Comparison of ENCODE assay signal across 2 cellular contexts in the genomic region with DNA sequence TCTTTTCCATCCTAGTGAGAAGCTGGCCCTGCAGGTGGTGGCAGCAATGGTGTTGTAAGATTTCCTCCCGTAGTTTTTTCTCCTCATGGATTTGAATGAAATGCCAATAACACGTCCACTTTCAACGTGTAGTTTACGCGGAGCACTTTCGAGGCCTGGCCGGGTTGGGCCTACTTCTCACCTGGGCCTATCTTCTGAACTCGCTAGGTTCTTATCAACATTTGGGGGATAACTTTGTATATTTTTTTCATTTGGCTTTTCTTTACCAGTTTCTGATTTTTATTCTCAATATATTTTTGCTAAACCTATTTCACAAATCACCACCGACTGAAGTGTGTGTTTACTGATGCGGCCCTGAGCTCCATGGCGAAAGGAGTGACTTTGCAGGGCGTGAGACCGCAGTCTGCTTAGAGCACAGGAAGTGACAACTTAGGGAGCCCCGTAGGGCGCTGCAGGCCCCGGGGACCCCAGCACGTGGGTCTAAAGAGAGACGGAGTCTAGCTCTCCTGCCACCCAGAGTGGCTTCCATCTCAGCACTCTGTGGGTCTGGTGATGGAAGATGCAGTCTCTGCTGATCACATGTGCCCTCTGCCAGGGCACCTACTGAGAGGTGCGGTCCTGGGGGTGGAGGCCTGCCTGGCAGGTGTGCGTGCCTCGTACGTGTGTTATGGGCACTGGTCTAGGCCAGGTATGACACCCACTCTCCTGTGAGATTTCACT.
TF ChIP-seq lines count a peak whose summit lies in the region.

No MANE protein-coding gene starts in this region.

TF ChIP-seq in GM23338, 12 proteins besides CTCF, POLR2A, EP300 and RAD21:
- no peak for TF ChIP-seq JUNB (IDR thresholded peaks at IDR 0.05; ENCODE audit: unreplicated experiment)
- TF ChIP-seq, protein P1, sequence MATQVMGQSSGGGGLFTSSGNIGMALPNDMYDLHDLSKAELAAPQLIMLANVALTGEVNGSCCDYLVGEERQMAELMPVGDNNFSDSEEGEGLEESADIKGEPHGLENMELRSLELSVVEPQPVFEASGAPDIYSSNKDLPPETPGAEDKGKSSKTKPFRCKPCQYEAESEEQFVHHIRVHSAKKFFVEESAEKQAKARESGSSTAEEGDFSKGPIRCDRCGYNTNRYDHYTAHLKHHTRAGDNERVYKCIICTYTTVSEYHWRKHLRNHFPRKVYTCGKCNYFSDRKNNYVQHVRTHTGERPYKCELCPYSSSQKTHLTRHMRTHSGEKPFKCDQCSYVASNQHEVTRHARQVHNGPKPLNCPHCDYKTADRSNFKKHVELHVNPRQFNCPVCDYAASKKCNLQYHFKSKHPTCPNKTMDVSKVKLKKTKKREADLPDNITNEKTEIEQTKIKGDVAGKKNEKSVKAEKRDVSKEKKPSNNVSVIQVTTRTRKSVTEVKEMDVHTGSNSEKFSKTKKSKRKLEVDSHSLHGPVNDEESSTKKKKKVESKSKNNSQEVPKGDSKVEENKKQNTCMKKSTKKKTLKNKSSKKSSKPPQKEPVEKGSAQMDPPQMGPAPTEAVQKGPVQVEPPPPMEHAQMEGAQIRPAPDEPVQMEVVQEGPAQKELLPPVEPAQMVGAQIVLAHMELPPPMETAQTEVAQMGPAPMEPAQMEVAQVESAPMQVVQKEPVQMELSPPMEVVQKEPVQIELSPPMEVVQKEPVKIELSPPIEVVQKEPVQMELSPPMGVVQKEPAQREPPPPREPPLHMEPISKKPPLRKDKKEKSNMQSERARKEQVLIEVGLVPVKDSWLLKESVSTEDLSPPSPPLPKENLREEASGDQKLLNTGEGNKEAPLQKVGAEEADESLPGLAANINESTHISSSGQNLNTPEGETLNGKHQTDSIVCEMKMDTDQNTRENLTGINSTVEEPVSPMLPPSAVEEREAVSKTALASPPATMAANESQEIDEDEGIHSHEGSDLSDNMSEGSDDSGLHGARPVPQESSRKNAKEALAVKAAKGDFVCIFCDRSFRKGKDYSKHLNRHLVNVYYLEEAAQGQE (IDR thresholded peaks at IDR 0.05; ENCODE audit: unreplicated experiment), result no peak
- TF ChIP-seq EZH2phosphoT487 (IDR thresholded peaks at IDR 0.05; ENCODE audit: unreplicated experiment), result no peak
- TF ChIP-seq ZNF331 (CRISPR knock-in tag; IDR thresholded peaks at IDR 0.05; ENCODE audit: low read depth), result no peak
- no peak for TF ChIP-seq CREB1 (CRISPR knock-in tag; IDR thresholded peaks at IDR 0.05; ENCODE audit: low read depth)
- TF ChIP-seq POLR2AphosphoS5 (IDR thresholded peaks at IDR 0.05; ENCODE audit: low read depth), result no peak
- no peak for TF ChIP-seq EZH2 (IDR thresholded peaks at IDR 0.05; ENCODE audit: low read depth, unreplicated experiment)
- TF ChIP-seq, protein P2, sequence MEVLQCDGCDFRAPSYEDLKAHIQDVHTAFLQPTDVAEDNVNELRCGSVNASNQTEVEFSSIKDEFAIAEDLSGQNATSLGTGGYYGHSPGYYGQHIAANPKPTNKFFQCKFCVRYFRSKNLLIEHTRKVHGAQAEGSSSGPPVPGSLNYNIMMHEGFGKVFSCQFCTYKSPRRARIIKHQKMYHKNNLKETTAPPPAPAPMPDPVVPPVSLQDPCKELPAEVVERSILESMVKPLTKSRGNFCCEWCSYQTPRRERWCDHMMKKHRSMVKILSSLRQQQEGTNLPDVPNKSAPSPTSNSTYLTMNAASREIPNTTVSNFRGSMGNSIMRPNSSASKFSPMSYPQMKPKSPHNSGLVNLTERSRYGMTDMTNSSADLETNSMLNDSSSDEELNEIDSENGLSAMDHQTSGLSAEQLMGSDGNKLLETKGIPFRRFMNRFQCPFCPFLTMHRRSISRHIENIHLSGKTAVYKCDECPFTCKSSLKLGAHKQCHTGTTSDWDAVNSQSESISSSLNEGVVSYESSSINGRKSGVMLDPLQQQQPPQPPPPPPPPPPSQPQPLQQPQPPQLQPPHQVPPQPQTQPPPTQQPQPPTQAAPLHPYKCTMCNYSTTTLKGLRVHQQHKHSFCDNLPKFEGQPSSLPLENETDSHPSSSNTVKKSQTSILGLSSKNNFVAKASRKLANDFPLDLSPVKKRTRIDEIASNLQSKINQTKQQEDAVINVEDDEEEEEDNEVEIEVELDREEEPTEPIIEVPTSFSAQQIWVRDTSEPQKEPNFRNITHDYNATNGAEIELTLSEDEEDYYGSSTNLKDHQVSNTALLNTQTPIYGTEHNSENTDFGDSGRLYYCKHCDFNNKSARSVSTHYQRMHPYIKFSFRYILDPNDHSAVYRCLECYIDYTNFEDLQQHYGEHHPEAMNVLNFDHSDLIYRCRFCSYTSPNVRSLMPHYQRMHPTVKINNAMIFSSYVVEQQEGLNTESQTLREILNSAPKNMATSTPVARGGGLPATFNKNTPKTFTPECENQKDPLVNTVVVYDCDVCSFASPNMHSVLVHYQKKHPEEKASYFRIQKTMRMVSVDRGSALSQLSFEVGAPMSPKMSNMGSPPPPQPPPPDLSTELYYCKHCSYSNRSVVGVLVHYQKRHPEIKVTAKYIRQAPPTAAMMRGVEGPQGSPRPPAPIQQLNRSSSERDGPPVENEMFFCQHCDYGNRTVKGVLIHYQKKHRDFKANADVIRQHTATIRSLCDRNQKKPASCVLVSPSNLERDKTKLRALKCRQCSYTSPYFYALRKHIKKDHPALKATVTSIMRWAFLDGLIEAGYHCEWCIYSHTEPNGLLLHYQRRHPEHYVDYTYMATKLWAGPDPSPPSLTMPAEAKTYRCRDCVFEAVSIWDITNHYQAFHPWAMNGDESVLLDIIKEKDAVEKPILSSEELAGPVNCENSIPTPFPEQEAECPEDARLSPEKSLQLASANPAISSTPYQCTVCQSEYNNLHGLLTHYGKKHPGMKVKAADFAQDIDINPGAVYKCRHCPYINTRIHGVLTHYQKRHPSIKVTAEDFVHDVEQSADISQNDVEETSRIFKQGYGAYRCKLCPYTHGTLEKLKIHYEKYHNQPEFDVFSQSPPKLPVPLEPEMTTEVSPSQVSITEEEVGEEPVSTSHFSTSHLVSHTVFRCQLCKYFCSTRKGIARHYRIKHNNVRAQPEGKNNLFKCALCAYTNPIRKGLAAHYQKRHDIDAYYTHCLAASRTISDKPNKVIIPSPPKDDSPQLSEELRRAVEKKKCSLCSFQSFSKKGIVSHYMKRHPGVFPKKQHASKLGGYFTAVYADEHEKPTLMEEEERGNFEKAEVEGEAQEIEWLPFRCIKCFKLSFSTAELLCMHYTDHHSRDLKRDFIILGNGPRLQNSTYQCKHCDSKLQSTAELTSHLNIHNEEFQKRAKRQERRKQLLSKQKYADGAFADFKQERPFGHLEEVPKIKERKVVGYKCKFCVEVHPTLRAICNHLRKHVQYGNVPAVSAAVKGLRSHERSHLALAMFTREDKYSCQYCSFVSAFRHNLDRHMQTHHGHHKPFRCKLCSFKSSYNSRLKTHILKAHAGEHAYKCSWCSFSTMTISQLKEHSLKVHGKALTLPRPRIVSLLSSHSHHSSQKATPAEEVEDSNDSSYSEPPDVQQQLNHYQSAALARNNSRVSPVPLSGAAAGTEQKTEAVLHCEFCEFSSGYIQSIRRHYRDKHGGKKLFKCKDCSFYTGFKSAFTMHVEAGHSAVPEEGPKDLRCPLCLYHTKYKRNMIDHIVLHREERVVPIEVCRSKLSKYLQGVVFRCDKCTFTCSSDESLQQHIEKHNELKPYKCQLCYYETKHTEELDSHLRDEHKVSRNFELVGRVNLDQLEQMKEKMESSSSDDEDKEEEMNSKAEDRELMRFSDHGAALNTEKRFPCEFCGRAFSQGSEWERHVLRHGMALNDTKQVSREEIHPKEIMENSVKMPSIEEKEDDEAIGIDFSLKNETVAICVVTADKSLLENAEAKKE (CRISPR knock-in tag; IDR thresholded peaks at IDR 0.05), result no peak

TF ChIP-seq in GM12878, 131 proteins besides CTCF, POLR2A, EP300 and RAD21:
- TF ChIP-seq BHLHE40 (IDR thresholded peaks at IDR 0.05; ENCODE audit: borderline replicate concordance in 1 of 2, low read depth in 2 of 2, low read length in 1 of 2) (no peak), RB1 (IDR thresholded peaks at IDR 0.05; ENCODE audit: borderline replicate concordance) (no peak), JUND (IDR thresholded peaks at IDR 0.05; ENCODE audit: low read depth, low read length) (no peak), SMAD5 (IDR thresholded peaks at IDR 0.05; ENCODE audit: low read depth) (no peak)
TF ChIP-seq in GM12878: peak in this region for 0.
